Comparison of ENCODE assay signal across 37 cellular contexts in genomic region chr14:33900706-33901105, GRCh38.
"Had no signal": no experiment of that assay in that cellular context is flagged by ENCODE, and none has a peak within 500 bp of the region (broad histone marks: within the 10 kb centered on the region; RNA-seq: fewer than 3 reads in every experiment).

No MANE protein-coding gene starts in this region.

- H3K36me3 ChIP-seq: adrenal gland, brain microvascular endothelial cell, breast epithelium had no signal

- H3K27ac ChIP-seq: adrenal gland, body of pancreas, brain microvascular endothelial cell, breast epithelium, VCaP had no signal

- H3K9me3 ChIP-seq: adrenal gland, body of pancreas, breast epithelium had no signal

- FAIRE-seq: astrocyte, TTC549 had no signal

- H3K4me1 ChIP-seq: adrenal gland, body of pancreas, breast epithelium had no signal

- H3K36me3 Mint-ChIP-seq: activated CD4-positive, alpha-beta memory T cell treated with anti-CD3 and anti-CD28 coated beads for 36 hours; activated naive CD4-positive, alpha-beta T cell treated with anti-CD3 and anti-CD28 coated beads, Interleukin-2, amount 50 U/mL, for 72 hours; activated naive CD8-positive, alpha-beta T cell treated with anti-CD3 and anti-CD28 coated beads for 36 hours had no signal

- H3K9me3 Mint-ChIP-seq: activated B cell treated with CpG ODN at 0.5 μM for 24 hours; activated CD4-positive, alpha-beta memory T cell treated with anti-CD3 and anti-CD28 coated beads for 36 hours; activated CD4-positive, alpha-beta T cell treated with anti-CD3 and anti-CD28 coated beads, Interleukin-2, amount 10 ng/mL, durations not matched to agents 7 days and 5 days; activated CD8-positive, alpha-beta T cell treated with anti-CD3 and anti-CD28 coated beads for 36 hours; activated naive CD4-positive, alpha-beta T cell treated with anti-CD3 and anti-CD28 coated beads for 36 hours; activated naive CD8-positive, alpha-beta T cell treated with anti-CD3 and anti-CD28 coated beads for 36 hours; activated T-cell treated with anti-CD3 and anti-CD28 coated beads, Interleukin-2, amount 50 U/mL, for 4 hours; activated T-cell treated with anti-CD3 and anti-CD28 coated beads, Interleukin-2, amount 50 U/mL, for 72 hours; activated T-helper 1 cell treated with anti-CD3 and anti-CD28 coated beads, Interleukin-12 subunit alpha, Interleukin-12 subunit beta, Interleukin-2, Interleukin-4 antibody, amounts not matched to agents 30 ng/mL and 10 ng/mL and 1 ng/mL, durations not matched to agents 14 hours and 24 hours and 36 hours; activated T-helper 17 cell treated with anti-CD3 and anti-CD28 coated beads, Interleukin-2, amount 50 U/mL, for 72 hours; T-helper 1 cell treated with Interleukin-12 subunit alpha and Interleukin-12 subunit beta and Interleukin-4 antibody, amounts not matched to agents 30 μg/mL and 1 μg/mL, for 36 hours had no signal

- ATAC-seq: activated CD8-positive, alpha-beta T cell treated with anti-CD3 and anti-CD28 coated beads for 36 hours; activated naive CD4-positive, alpha-beta T cell treated with anti-CD3 and anti-CD28 coated beads, Interleukin-2, amount 50 U/mL, for 72 hours; activated T-cell treated with anti-CD3 and anti-CD28 coated beads, Interleukin-2, amount 50 U/mL, for 4 hours; activated T-cell treated with anti-CD3 and anti-CD28 coated beads, Interleukin-2, amount 50 U/mL, for 72 hours; activated T-helper 17 cell treated with anti-CD3 and anti-CD28 coated beads, Interleukin-2, amount 50 U/mL, for 72 hours; body of pancreas had no signal

- H3K27ac Mint-ChIP-seq: activated B cell treated with CpG ODN at 0.5 μM for 24 hours; activated CD4-positive, alpha-beta memory T cell treated with anti-CD3 and anti-CD28 coated beads for 36 hours; activated CD4-positive, alpha-beta T cell treated with anti-CD3 and anti-CD28 coated beads, Interleukin-2, amount 10 ng/mL, durations not matched to agents 7 days and 5 days; activated CD8-positive, alpha-beta T cell treated with anti-CD3 and anti-CD28 coated beads for 36 hours; activated naive CD4-positive, alpha-beta T cell treated with anti-CD3 and anti-CD28 coated beads for 36 hours; activated naive CD4-positive, alpha-beta T cell treated with anti-CD3 and anti-CD28 coated beads, Interleukin-2, amount 50 U/mL, for 72 hours; activated naive CD8-positive, alpha-beta T cell treated with anti-CD3 and anti-CD28 coated beads for 36 hours; activated T-cell treated with anti-CD3 and anti-CD28 coated beads, Interleukin-2, amount 50 U/mL, for 72 hours; activated T-helper 1 cell treated with anti-CD3 and anti-CD28 coated beads, Interleukin-12 subunit alpha, Interleukin-12 subunit beta, Interleukin-2, Interleukin-4 antibody, amounts not matched to agents 30 ng/mL and 10 ng/mL and 1 ng/mL, durations not matched to agents 14 hours and 24 hours and 36 hours; activated T-helper 17 cell treated with anti-CD3 and anti-CD28 coated beads, Interleukin-2, amount 50 U/mL, for 72 hours; T-helper 1 cell treated with Interleukin-12 subunit alpha and Interleukin-12 subunit beta and Interleukin-4 antibody, amounts not matched to agents 30 μg/mL and 1 μg/mL, for 36 hours; T-helper 2 cell treated with Interferon-gamma antibody and Interleukin-4, amounts not matched to agents 5 μg/mL and 100 μg/mL, for 36 hours had no signal

- H3K27me3 Mint-ChIP-seq: activated B cell treated with CpG ODN at 0.5 μM for 24 hours; activated CD4-positive, alpha-beta memory T cell treated with anti-CD3 and anti-CD28 coated beads for 36 hours; activated naive CD8-positive, alpha-beta T cell treated with anti-CD3 and anti-CD28 coated beads for 36 hours; activated T-helper 17 cell treated with anti-CD3 and anti-CD28 coated beads, Interleukin-2, amount 50 U/mL, for 72 hours had no signal

- H3K4me3 ChIP-seq: adrenal gland, body of pancreas, breast epithelium had no signal

- H3K4me3 Mint-ChIP-seq: activated B cell treated with CpG ODN at 0.5 μM for 24 hours; activated CD4-positive, alpha-beta memory T cell treated with anti-CD3 and anti-CD28 coated beads for 36 hours; activated CD4-positive, alpha-beta T cell treated with anti-CD3 and anti-CD28 coated beads, Interleukin-2, amount 10 ng/mL, durations not matched to agents 7 days and 5 days; activated CD8-positive, alpha-beta T cell treated with anti-CD3 and anti-CD28 coated beads for 36 hours; activated naive CD4-positive, alpha-beta T cell treated with anti-CD3 and anti-CD28 coated beads for 36 hours; activated naive CD8-positive, alpha-beta T cell treated with anti-CD3 and anti-CD28 coated beads for 36 hours; activated T-cell treated with anti-CD3 and anti-CD28 coated beads, Interleukin-2, amount 50 U/mL, for 4 hours; activated T-cell treated with anti-CD3 and anti-CD28 coated beads, Interleukin-2, amount 50 U/mL, for 72 hours; activated T-helper 1 cell treated with anti-CD3 and anti-CD28 coated beads, Interleukin-12 subunit alpha, Interleukin-12 subunit beta, Interleukin-2, Interleukin-4 antibody, amounts not matched to agents 30 ng/mL and 10 ng/mL and 1 ng/mL, durations not matched to agents 14 hours and 24 hours and 36 hours; activated T-helper 17 cell treated with anti-CD3 and anti-CD28 coated beads, Interleukin-2, amount 50 U/mL, for 72 hours; T-helper 1 cell treated with Interleukin-12 subunit alpha and Interleukin-12 subunit beta and Interleukin-4 antibody, amounts not matched to agents 30 μg/mL and 1 μg/mL, for 36 hours; T-helper 2 cell treated with Interferon-gamma antibody and Interleukin-4, amounts not matched to agents 5 μg/mL and 100 μg/mL, for 36 hours had no signal

- H3K4me1 Mint-ChIP-seq: activated B cell treated with CpG ODN at 0.5 μM for 24 hours; activated T-helper 17 cell treated with anti-CD3 and anti-CD28 coated beads, Interleukin-2, amount 50 U/mL, for 72 hours had no signal

- DNase-seq: activated B cell treated with CpG ODN at 0.5 μM for 24 hours; activated CD4-positive, alpha-beta memory T cell treated with anti-CD3 and anti-CD28 coated beads for 36 hours; activated CD4-positive, alpha-beta T cell treated with anti-CD3 and anti-CD28 coated beads for 4 hours; activated CD4-positive, alpha-beta T cell treated with anti-CD3 and anti-CD28 coated beads, Interleukin-2, amount 10 ng/mL, durations not matched to agents 7 days and 5 days; activated CD4-positive, alpha-beta T cell treated with anti-CD3 and anti-CD28 coated beads, Interleukin-2, amount 50 U/mL, for 4 hours; activated CD4-positive, CD25-positive, alpha-beta regulatory T cell treated with anti-CD3 and anti-CD28 coated beads, Interleukin-2, amount 50 U/mL, for 72 hours; activated CD8-positive, alpha-beta memory T cell treated with anti-CD3 and anti-CD28 coated beads, Interleukin-2, amount 50 U/mL, for 4 hours; activated CD8-positive, alpha-beta T cell treated with anti-CD3 and anti-CD28 coated beads for 36 hours; activated effector memory CD4-positive, alpha-beta T cell treated with anti-CD3 and anti-CD28 coated beads, Interleukin-2, amount 50 U/mL, for 16 hours; activated gamma-delta T cell treated with Interleukin-2 at 50 U/mL for 16 hours; activated naive CD4-positive, alpha-beta T cell; activated naive CD4-positive, alpha-beta T cell treated with anti-CD3 and anti-CD28 coated beads for 36 hours; activated naive CD4-positive, alpha-beta T cell treated with anti-CD3 and anti-CD28 coated beads, Interleukin-2, amount 50 U/mL, for 16 hours; activated naive CD8-positive, alpha-beta T cell treated with anti-CD3 and anti-CD28 coated beads for 36 hours; activated T-cell treated with anti-CD3 and anti-CD28 coated beads for 4 hours; activated T-cell treated with anti-CD3 and anti-CD28 coated beads, Interleukin-2, amount 50 U/mL, for 1 hour; activated T-cell treated with anti-CD3 and anti-CD28 coated beads, Interleukin-2, amount 50 U/mL, for 4 hours; activated T-cell treated with anti-CD3 and anti-CD28 coated beads, Interleukin-2, amount 50 U/mL, for 72 hours; adrenal gland; amniotic stem cell; aorta; body of pancreas; brain microvascular endothelial cell; central memory CD4-positive, alpha-beta T cell; SW 1271; T-helper 1 cell; T-helper 2 cell; T-helper 9 cell had no signal

- H3K27me3 ChIP-seq: body of pancreas, brain microvascular endothelial cell, breast epithelium had no signal
